ENCODE assay signal across 8 cellular contexts in the genomic region with DNA sequence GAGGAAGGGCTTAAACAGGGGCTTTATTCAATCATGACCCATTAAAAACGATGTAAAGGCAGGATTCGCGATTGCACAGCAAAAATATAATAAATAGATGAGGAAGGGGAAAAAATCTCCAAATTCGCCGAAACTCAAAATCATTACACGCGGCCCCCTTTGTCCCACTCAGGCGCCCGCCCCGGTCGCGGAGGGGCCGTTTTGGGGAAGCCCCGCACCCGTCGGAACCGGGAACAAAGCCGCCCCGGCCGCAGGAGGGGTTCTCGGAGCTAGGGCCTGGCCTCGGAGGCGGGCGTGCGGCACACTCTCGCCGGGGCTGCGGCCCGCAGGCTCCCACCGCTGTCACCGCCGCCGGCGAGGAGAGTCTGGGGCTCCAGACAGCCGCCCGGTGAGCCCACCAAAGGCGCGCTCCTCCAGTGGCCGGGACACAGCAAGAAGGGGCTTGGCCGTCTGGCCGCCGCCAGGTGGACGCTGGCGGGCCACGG. TPM values are rescaled to one million over a fixed set of nuclear protein-coding genes. Genes with fewer than 3 reads are reported as not detected.
DNase-seq lines count a peak whose midpoint lies in the region; ATAC-seq and TF ChIP-seq lines count a peak whose summit lies in the region.

No MANE protein-coding gene starts in this region.

- H3K4me1 ChIP-seq in HUES6 (ENCODE audit: control insufficient read depth, insufficient read depth, low read length) (peaks cover 11% of the 10 kb centered on the region), tibial nerve (peaks cover 0 to 25% (median 0%) of the 10 kb centered on the region in 4 donors)

- H3K27me3 Mint-ChIP-seq in CD14-positive monocyte (ENCODE audit: low read depth in 3 of 3) (no peaks in the 10 kb centered on the region), nephron progenitor cell (ENCODE audit: low read depth, poor library complexity) (peaks cover 22% of the 10 kb centered on the region)
- no peaks in the 10 kb centered on the region for H3K27me3 Mint-ChIP-seq in activated CD4-positive, alpha-beta memory T cell treated with anti-CD3 and anti-CD28 coated beads for 36 hours

- POLR2A ChIA-PET in activated CD4-positive, alpha-beta memory T cell treated with anti-CD3 and anti-CD28 coated beads for 36 hours (lab: Charles Lee): interaction anchor here (0.9 to 1.2 kb wide), 4 partner anchors 23 to 142 kb away, joined by 3 to 4 read pairs (median 3); no protein-coding TSS in a partner anchor

- no peak for TF ChIP-seq CTCF in CD14-positive monocyte (IDR thresholded peaks at IDR 0.05)
- TF ChIP-seq CTCF in nephron progenitor cell (IDR thresholded peaks at IDR 0.05): no peak
- TF ChIP-seq CTCF in tibial nerve (IDR thresholded peaks at IDR 0.05): no peak

- ATAC-seq in GM19467 (IDR thresholded peaks at IDR 0.05; ENCODE audit: unreplicated experiment): peak; percentile 6

- DNase-seq in CD14-positive monocyte (ENCODE audit: low spot score) (no peak), epithelial cell of prostate (ENCODE audit: low read depth, low spot score) (no peak), nephron progenitor cell (no peak), tibial nerve (ENCODE audit: low spot score in 2 of 2) (no peak), NCI-H1048 (lab: John Stamatoyannopoulos, UW) (no peak)
- DNase-seq in activated CD4-positive, alpha-beta memory T cell treated with anti-CD3 and anti-CD28 coated beads for 36 hours: peak; percentile 39

- peak overlapping the region; percentile 97 to 99 for H3K4me3 Mint-ChIP-seq in CD14-positive monocyte
- peak overlapping the region; percentile 90 for H3K4me3 Mint-ChIP-seq in activated CD4-positive, alpha-beta memory T cell treated with anti-CD3 and anti-CD28 coated beads for 36 hours
- peak overlapping the region; percentile 98 for H3K4me3 Mint-ChIP-seq in nephron progenitor cell

- H3K27ac Mint-ChIP-seq in CD14-positive monocyte: peak overlapping the region; percentile 94 to 97 (median 94)
- peak overlapping the region; percentile 97 for H3K27ac Mint-ChIP-seq in activated CD4-positive, alpha-beta memory T cell treated with anti-CD3 and anti-CD28 coated beads for 36 hours
- peak overlapping the region; percentile 98 for H3K27ac Mint-ChIP-seq in nephron progenitor cell

- TF ChIP-seq POLR2A in tibial nerve (IDR thresholded peaks at IDR 0.05): no peak

- H3K4me1 Mint-ChIP-seq in CD14-positive monocyte: peaks cover 26% of the 10 kb centered on the region
- peaks cover 36% of the 10 kb centered on the region for H3K4me1 Mint-ChIP-seq in activated CD4-positive, alpha-beta memory T cell treated with anti-CD3 and anti-CD28 coated beads for 36 hours (ENCODE audit: low read depth)
- H3K4me1 Mint-ChIP-seq in nephron progenitor cell: peaks cover 29% of the 10 kb centered on the region

- H3K27ac ChIP-seq in HUES6 (ENCODE audit: low read depth, low read length): peak overlapping the region; percentile 86; the same call in 1 of the 2 replicates
- peak overlapping the region; percentile 78 for H3K27ac ChIP-seq in epithelial cell of prostate
- H3K27ac ChIP-seq in tibial nerve: peak overlapping the region; percentile 86 to 92 (median 90)

- H3K36me3 ChIP-seq in HUES6 (ENCODE audit: control insufficient read depth, insufficient read depth, low read length) (no peaks in the 10 kb centered on the region), tibial nerve (no peaks in the 10 kb centered on the region)

- no peak for TF ChIP-seq EP300 in tibial nerve (IDR thresholded peaks at IDR 0.05)

- H3K9me3 Mint-ChIP-seq in CD14-positive monocyte: peaks cover 0 to 1% (median 0%) of the 10 kb centered on the region in 7 donors
- H3K9me3 Mint-ChIP-seq in activated CD4-positive, alpha-beta memory T cell treated with anti-CD3 and anti-CD28 coated beads for 36 hours: no peaks in the 10 kb centered on the region
- peaks cover 4% of the 10 kb centered on the region for H3K9me3 Mint-ChIP-seq in nephron progenitor cell

- H3K27me3 ChIP-seq in HUES6 (ENCODE audit: control insufficient read depth, insufficient read depth, low read length): no peaks in the 10 kb centered on the region
- H3K27me3 ChIP-seq in tibial nerve: no peaks in the 10 kb centered on the region

- no peaks in the 10 kb centered on the region for H3K36me3 Mint-ChIP-seq in CD14-positive monocyte
- peaks cover 6% of the 10 kb centered on the region for H3K36me3 Mint-ChIP-seq in activated CD4-positive, alpha-beta memory T cell treated with anti-CD3 and anti-CD28 coated beads for 36 hours
- H3K36me3 Mint-ChIP-seq in nephron progenitor cell (ENCODE audit: low read depth): no peaks in the 10 kb centered on the region

- peak overlapping the region; percentile 83 for H3K9ac ChIP-seq in HUES6 (ENCODE audit: low read length)

- CTCF ChIA-PET in activated CD4-positive, alpha-beta memory T cell treated with anti-CD3 and anti-CD28 coated beads for 36 hours (lab: Charles Lee): interaction anchor here (1.0 to 2.0 kb wide), 3 partner anchors 99 to 1334 kb away, joined by 3 to 9 read pairs (median 5); no protein-coding TSS in a partner anchor

- no peaks in the 10 kb centered on the region for H3K9me3 ChIP-seq in HUES6 (ENCODE audit: control insufficient read depth, insufficient read depth, low read depth, low read length)
- H3K9me3 ChIP-seq in tibial nerve: no peaks in the 10 kb centered on the region

- intact Hi-C loops in CD14-positive monocyte (cut with micrococcal nuclease): loop anchor here in 1 of 2 donors (5.0 kb wide), 1 partner anchor 38 kb away; no protein-coding TSS in a partner anchor
- intact Hi-C loops in activated CD4-positive, alpha-beta memory T cell treated with anti-CD3 and anti-CD28 coated beads for 36 hours (cut with micrococcal nuclease): loop anchor here (2.0 kb wide), 3 partner anchors 142 to 312 kb away; a partner anchor contains a TSS

- H3K4me3 ChIP-seq in HUES6 (ENCODE audit: low read depth, low read length) (peak overlapping the region; percentile 77), tibial nerve (peak overlapping the region; percentile 70 to 90 (median 80))

- 1% methylated on average over 33 to 45 of the region's 45 CpGs for WGBS in tibial nerve, 2 donors

RNA-seq across cellular contexts. Expression of a gene that starts 0.5 kb away (rescaled TPM):
- 1 to 10 TPM; 7.6 to 9.7 TPM for polyA plus RNA-seq in CD14-positive monocyte
- total RNA-seq in activated CD4-positive, alpha-beta memory T cell treated with anti-CD3 and anti-CD28 coated beads for 36 hours: 10 to 100 TPM; 18.1 to 18.2 TPM
- 1 to 10 TPM; 4.1 to 5.9 (median 5.3) TPM for total RNA-seq in tibial nerve

RNA-seq across cellular contexts. Expression of a gene that starts 53.7 kb away (rescaled TPM):
- polyA plus RNA-seq in CD14-positive monocyte: 1 to 10 TPM in 1 of 2 donors, under 1 TPM in 1; 0.98 to 1.4 TPM
- 10 to 100 TPM; 20.2 to 23.1 TPM for total RNA-seq in activated CD4-positive, alpha-beta memory T cell treated with anti-CD3 and anti-CD28 coated beads for 36 hours
- total RNA-seq in tibial nerve: 100 to 1,000 TPM in 1 of 4 donors, 10 to 100 TPM in 3; 42.5 to 126 (median 61.3) TPM
